In the genomic region with DNA sequence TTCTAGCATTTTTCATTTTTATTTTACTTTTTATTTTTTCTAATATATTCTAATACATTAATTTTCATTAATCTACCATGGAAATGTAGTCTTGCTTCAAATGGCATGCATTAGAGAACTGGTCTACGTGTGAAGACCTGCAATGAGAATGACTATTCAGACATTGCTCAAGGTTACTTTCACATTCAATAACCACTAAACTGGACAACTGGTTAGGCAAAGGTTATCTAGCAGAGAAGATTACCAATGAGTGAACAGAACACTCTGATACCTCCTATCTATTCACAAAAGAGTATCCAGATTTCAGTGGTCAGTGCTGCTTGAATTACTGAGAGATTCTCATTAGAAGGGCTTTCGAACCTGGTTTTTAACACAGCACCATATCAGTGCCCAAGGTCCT, we compare ENCODE assay signal across 26 cellular contexts.
"Had no signal": no experiment of that assay in that cellular context is flagged by ENCODE, and none has a peak within 500 bp of the region (broad histone marks: within the 10 kb centered on the region; RNA-seq: fewer than 3 reads in every experiment).

No MANE protein-coding gene starts in this region.

- H3K4me1 ChIP-seq: neural progenitor cell, parathyroid adenoma, psoas muscle, right lobe of liver, sigmoid colon, suprapubic skin, testis, tibial artery, transverse colon, upper lobe of right lung, uterus had no signal

- H2AFZ ChIP-seq: neural progenitor cell, parathyroid adenoma had no signal

- H3K79me2 ChIP-seq: parathyroid adenoma had no signal

- DNase-seq: natural killer cell; occipital lobe; ovary; posterior cingulate gyrus; psoas muscle; right cardiac atrium; right lobe of liver; sigmoid colon; small intestine; stimulated activated CD4-positive, alpha-beta T cell treated with anti-CD3 and anti-CD28 coated beads, Interleukin-1b, Interleukin-23, amount 100 ng/mL, for 48 hours; stimulated activated CD4-positive, alpha-beta T cell treated with anti-CD3 and anti-CD28 coated beads, Interleukin-4, amount 100 ng/mL, for 1 hour; stimulated activated CD4-positive, alpha-beta T cell treated with anti-CD3 and anti-CD28 coated beads, Interleukin-4, amount 100 ng/mL, for 4 hours; stimulated activated CD8-positive, alpha-beta memory T cell treated with anti-CD3 and anti-CD28 coated beads, Interleukin-4, amount 100 ng/mL, for 48 hours; stimulated activated naive CD4-positive, alpha-beta T cell; stimulated activated naive CD8-positive, alpha-beta T cell treated with anti-CD3 and anti-CD28 coated beads, Interleukin-15, amount 100 ng/mL, for 72 hours; stimulated activated naive CD8-positive, alpha-beta T cell treated with anti-CD3 and anti-CD28 coated beads, Interleukin-15, Interleukin-2, amounts not matched to agents 100 U/mL and 50 U/mL, for 24 hours; substantia nigra; testis; tibial artery; transverse colon; upper lobe of right lung; uterus had no signal

- H3K27ac ChIP-seq: neural progenitor cell, ovary, parathyroid adenoma, psoas muscle, right lobe of liver, sigmoid colon, suprapubic skin, testis, tibial artery, transverse colon, upper lobe of right lung, uterus had no signal

- FAIRE-seq: small intestine had no signal

- H3K36me3 ChIP-seq: neural progenitor cell, ovary, right lobe of liver, sigmoid colon, suprapubic skin, tibial artery, transverse colon, upper lobe of right lung, uterus had no signal

- H3K27me3 ChIP-seq: neural progenitor cell, ovary, right lobe of liver, sigmoid colon, suprapubic skin, testis, tibial artery, transverse colon, upper lobe of right lung, uterus had no signal

- H3K9me3 ChIP-seq: ovary, psoas muscle, right lobe of liver, sigmoid colon, suprapubic skin, testis, tibial artery, transverse colon, upper lobe of right lung, uterus had no signal

- H3K9ac ChIP-seq: neural progenitor cell, parathyroid adenoma had no signal

- H3K4me3 ChIP-seq: neural progenitor cell, ovary, psoas muscle, right lobe of liver, sigmoid colon, suprapubic skin, testis, tibial artery, transverse colon, upper lobe of right lung, uterus had no signal

- ATAC-seq: natural killer cell; psoas muscle; right cardiac atrium; right lobe of liver; stimulated activated memory B cell treated with anti-CD40 and anti-IgM and Interleukin-4, amounts not matched to agents 10 μg/mL and 1 μg/mL and 100 μg/mL, for 72 hours; stimulated activated naive CD8-positive, alpha-beta T cell treated with anti-CD3 and anti-CD28 coated beads, Interleukin-15, amount 100 ng/mL, for 72 hours; stimulated activated naive CD8-positive, alpha-beta T cell treated with anti-CD3 and anti-CD28 coated beads, Interleukin-15, Interleukin-2, amounts not matched to agents 100 U/mL and 50 U/mL, for 24 hours; upper lobe of right lung had no signal

- H3K4me2 ChIP-seq: neural progenitor cell had no signal
